ENCODE assay signal across 15 cellular contexts in genomic region chr18:2746274-2746673, GRCh38.
DNase-seq lines count a peak whose midpoint lies in the region; ATAC-seq, FAIRE-seq and TF ChIP-seq lines count a peak whose summit lies in the region.
"Had no signal": no experiment of that assay in that cellular context is flagged by ENCODE, and none has a peak within 500 bp of the region (broad histone marks: within the 10 kb centered on the region; RNA-seq: fewer than 3 reads in every experiment).

No MANE protein-coding gene starts in this region.

- H3K27me3 ChIP-seq in CD8-positive, alpha-beta memory T cell (ENCODE audit: insufficient read depth, low read length, poor library complexity, severe bottlenecking): no peaks in the 10 kb centered on the region
- H3K27me3 ChIP-seq in H7 (ENCODE audit: control insufficient read depth, insufficient read depth, low read length) (no peaks in the 10 kb centered on the region), lower lobe of right lung (ENCODE audit: low read depth) (no peaks in the 10 kb centered on the region)

- H3K9me3 ChIP-seq in CD8-positive, alpha-beta memory T cell (ENCODE audit: low read length): no peaks in the 10 kb centered on the region
- H3K9me3 ChIP-seq in lower lobe of right lung: no peaks in the 10 kb centered on the region

- ATAC-seq in memory B cell (ENCODE audit: low read depth) (no peak), lower lobe of right lung (no peak)

- DNase-seq in activated CD4-positive, alpha-beta memory T cell treated with anti-CD3 and anti-CD28 coated beads for 36 hours: no peak
- DNase-seq in activated CD4-positive, alpha-beta memory T cell treated with anti-CD3 and anti-CD28 coated beads, Interleukin-2, amount 10 ng/mL, durations not matched to agents 7 days and 5 days: no peak
- no peak for DNase-seq in CD8-positive, alpha-beta memory T cell
- no peak for DNase-seq in memory B cell (ENCODE audit: low spot score in 2 of 2)
- DNase-seq in H7: no peak
- DNase-seq in lower lobe of right lung: no peak
- DNase-seq: DMS79 treated with DMSO at 0.1 percent for 48 hours, HFFc6, NCI-H1417 treated with DMSO at 0.1 percent for 48 hours, NCI-H187 treated with DMSO at 0.1 percent for 48 hours, NCI-H2227 treated with DMSO at 0.1 percent for 48 hours, NCI-H524, NCI-H82, SHP77 had no signal

- H3K4me1 ChIP-seq in CD8-positive, alpha-beta memory T cell (ENCODE audit: insufficient read depth, low read length): no peaks in the 10 kb centered on the region
- H3K4me1 ChIP-seq in lower lobe of right lung: no peaks in the 10 kb centered on the region

- POLR2A ChIA-PET in activated CD4-positive, alpha-beta memory T cell treated with anti-CD3 and anti-CD28 coated beads for 36 hours (lab: Charles Lee): no interaction called here
- POLR2A ChIA-PET in activated CD4-positive, alpha-beta memory T cell treated with anti-CD3 and anti-CD28 coated beads, Interleukin-2, amount 10 ng/mL, durations not matched to agents 7 days and 5 days (lab: Charles Lee): interaction anchor here (0.5 to 1.1 kb wide), 2 partner anchors 159 to 172 kb away, joined by 3 read pairs; no protein-coding TSS in a partner anchor
- POLR2A ChIA-PET in CD8-positive, alpha-beta memory T cell (lab: Charles Lee): no interaction called here

- intact Hi-C loops in activated CD4-positive, alpha-beta memory T cell treated with anti-CD3 and anti-CD28 coated beads for 36 hours (cut with micrococcal nuclease): no loop called here
- intact Hi-C loops in lower lobe of right lung (cut with DNase I): no loop called here

- peaks cover 23% of the 10 kb centered on the region for H3K4me1 Mint-ChIP-seq in activated CD4-positive, alpha-beta memory T cell treated with anti-CD3 and anti-CD28 coated beads for 36 hours (ENCODE audit: low read depth)
- H3K4me1 Mint-ChIP-seq in activated CD4-positive, alpha-beta memory T cell treated with anti-CD3 and anti-CD28 coated beads, Interleukin-2, amount 10 ng/mL, durations not matched to agents 7 days and 5 days: peaks cover 16% of the 10 kb centered on the region
- peaks cover 24 to 54% (median 41%) of the 10 kb centered on the region in 3 donors for H3K4me1 Mint-ChIP-seq in CD8-positive, alpha-beta memory T cell
- H3K4me1 Mint-ChIP-seq in memory B cell: no peaks in the 10 kb centered on the region

- no peaks in the 10 kb centered on the region for H3K27me3 Mint-ChIP-seq in activated CD4-positive, alpha-beta memory T cell treated with anti-CD3 and anti-CD28 coated beads for 36 hours
- H3K27me3 Mint-ChIP-seq in activated CD4-positive, alpha-beta memory T cell treated with anti-CD3 and anti-CD28 coated beads, Interleukin-2, amount 10 ng/mL, durations not matched to agents 7 days and 5 days: no peaks in the 10 kb centered on the region
- no peaks in the 10 kb centered on the region for H3K27me3 Mint-ChIP-seq in CD8-positive, alpha-beta memory T cell
- no peaks in the 10 kb centered on the region for H3K27me3 Mint-ChIP-seq in memory B cell

- TF ChIP-seq CTCF in lower lobe of right lung (IDR thresholded peaks at IDR 0.05): no peak

- H3K27ac Mint-ChIP-seq in activated CD4-positive, alpha-beta memory T cell treated with anti-CD3 and anti-CD28 coated beads for 36 hours: peak overlapping the region; percentile 11
- H3K27ac Mint-ChIP-seq in activated CD4-positive, alpha-beta memory T cell treated with anti-CD3 and anti-CD28 coated beads, Interleukin-2, amount 10 ng/mL, durations not matched to agents 7 days and 5 days: no peak overlapping the region
- H3K27ac Mint-ChIP-seq in CD8-positive, alpha-beta memory T cell: peak overlapping the region in 7 of 8 donors; percentile 25 to 82 (median 46)
- H3K27ac Mint-ChIP-seq in memory B cell: peak overlapping the region; percentile 62
- H3K27ac Mint-ChIP-seq: HFFc6 had no signal

- H3K27ac ChIP-seq in CD8-positive, alpha-beta memory T cell (ENCODE audit: low read depth, low read length): no peak overlapping the region
- H3K27ac ChIP-seq in lower lobe of right lung: no peak overlapping the region

- H3K36me3 Mint-ChIP-seq in activated CD4-positive, alpha-beta memory T cell treated with anti-CD3 and anti-CD28 coated beads for 36 hours: peaks cover 59% of the 10 kb centered on the region
- H3K36me3 Mint-ChIP-seq in activated CD4-positive, alpha-beta memory T cell treated with anti-CD3 and anti-CD28 coated beads, Interleukin-2, amount 10 ng/mL, durations not matched to agents 7 days and 5 days (ENCODE audit: low read depth): peaks cover 90% of the 10 kb centered on the region
- H3K36me3 Mint-ChIP-seq in CD8-positive, alpha-beta memory T cell: peaks cover 13 to 87% (median 36%) of the 10 kb centered on the region in 3 donors
- peaks cover 21% of the 10 kb centered on the region for H3K36me3 Mint-ChIP-seq in memory B cell

- no peaks in the 10 kb centered on the region for H3K9me3 Mint-ChIP-seq in activated CD4-positive, alpha-beta memory T cell treated with anti-CD3 and anti-CD28 coated beads for 36 hours
- no peaks in the 10 kb centered on the region for H3K9me3 Mint-ChIP-seq in activated CD4-positive, alpha-beta memory T cell treated with anti-CD3 and anti-CD28 coated beads, Interleukin-2, amount 10 ng/mL, durations not matched to agents 7 days and 5 days
- H3K9me3 Mint-ChIP-seq in CD8-positive, alpha-beta memory T cell: no peaks in the 10 kb centered on the region
- H3K9me3 Mint-ChIP-seq in memory B cell: no peaks in the 10 kb centered on the region
- H3K9me3 Mint-ChIP-seq: HFFc6 had no signal

- no peak overlapping the region for H3K4me3 Mint-ChIP-seq in activated CD4-positive, alpha-beta memory T cell treated with anti-CD3 and anti-CD28 coated beads for 36 hours
- H3K4me3 Mint-ChIP-seq in activated CD4-positive, alpha-beta memory T cell treated with anti-CD3 and anti-CD28 coated beads, Interleukin-2, amount 10 ng/mL, durations not matched to agents 7 days and 5 days: no peak overlapping the region
- no peak overlapping the region for H3K4me3 Mint-ChIP-seq in CD8-positive, alpha-beta memory T cell
- no peak overlapping the region for H3K4me3 Mint-ChIP-seq in memory B cell
- H3K4me3 Mint-ChIP-seq: HFFc6 had no signal

- FAIRE-seq in A204.1 (lab: Jason Lieb, UNC): peak; percentile 58

- no peak overlapping the region for H3K4me3 ChIP-seq in CD8-positive, alpha-beta memory T cell (ENCODE audit: low read length)
- no peak overlapping the region for H3K4me3 ChIP-seq in H7 (ENCODE audit: insufficient read depth, low read depth, low read length)
- H3K4me3 ChIP-seq in lower lobe of right lung: no peak overlapping the region

- CTCF ChIA-PET in activated CD4-positive, alpha-beta memory T cell treated with anti-CD3 and anti-CD28 coated beads for 36 hours (lab: Charles Lee): no interaction called here
- CTCF ChIA-PET in activated CD4-positive, alpha-beta memory T cell treated with anti-CD3 and anti-CD28 coated beads, Interleukin-2, amount 10 ng/mL, durations not matched to agents 7 days and 5 days (lab: Charles Lee): interaction anchor here (0.6 to 1.0 kb wide), 2 partner anchors 31 to 34 kb away, joined by 3 read pairs; no protein-coding TSS in a partner anchor
- CTCF ChIA-PET in CD8-positive, alpha-beta memory T cell (lab: Charles Lee): no interaction called here

- H3K36me3 ChIP-seq in CD8-positive, alpha-beta memory T cell (ENCODE audit: insufficient read depth, low read length): peaks cover 57% of the 10 kb centered on the region
- H3K36me3 ChIP-seq in H7 (replicated peaks; ENCODE audit: control insufficient read depth, insufficient read depth, low read length) (no peaks in the 10 kb centered on the region), lower lobe of right lung (peaks cover 88% of the 10 kb centered on the region)
